In the genomic region with DNA sequence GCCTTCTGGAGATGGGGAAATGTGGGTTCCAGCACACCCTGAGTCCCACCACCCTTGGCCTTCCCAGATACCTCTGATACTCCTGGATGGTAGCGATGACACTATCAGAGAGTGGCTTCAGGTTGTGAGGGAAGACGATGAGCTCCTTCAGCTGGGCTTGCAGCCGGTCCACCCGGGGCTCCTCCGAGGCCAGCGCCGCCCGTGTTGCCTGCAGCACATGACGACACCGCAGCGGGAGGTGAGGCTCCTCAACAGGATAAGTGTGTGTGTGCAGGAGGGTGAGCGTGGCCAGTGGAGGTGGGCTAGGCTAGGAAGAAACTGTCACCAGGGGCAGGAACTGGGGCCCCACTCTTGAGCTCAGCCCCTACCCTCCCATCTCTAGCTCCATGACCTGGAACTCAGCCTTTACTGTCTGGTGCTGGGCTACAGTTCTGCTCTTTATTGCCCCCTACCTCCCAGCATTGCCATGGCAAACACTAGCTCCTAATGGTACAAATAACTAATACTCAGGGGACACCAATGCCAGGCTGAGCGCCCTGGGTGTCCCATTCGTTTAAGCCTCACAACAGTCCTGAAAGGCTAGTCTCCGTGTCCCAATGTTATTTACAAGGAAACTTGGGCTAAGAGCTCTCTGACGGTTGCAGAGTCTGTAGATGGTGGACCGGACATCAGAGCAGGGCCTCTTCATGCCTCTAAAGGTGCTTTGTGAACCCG, we compare ENCODE assay signal across 1 cellular context.
TF ChIP-seq lines count a peak whose summit lies in the region.

No MANE protein-coding gene starts in this region.

TF ChIP-seq in H1, 55 proteins besides CTCF, POLR2A, EP300 and RAD21 (continued from another document):
- no peak for TF ChIP-seq CHD7 (IDR thresholded peaks at IDR 0.05; ENCODE audit: insufficient replicate concordance, low read length)
- TF ChIP-seq CTBP2 (IDR thresholded peaks at IDR 0.05; ENCODE audit: borderline replicate concordance, insufficient read depth, insufficient read length, low read length), result no peak
- no peak for TF ChIP-seq TAF1 (IDR thresholded peaks at IDR 0.05; ENCODE audit: low read depth, low read length)
TF ChIP-seq in H1: peak in this region for 0.
